Comparison of ENCODE assay signal across 17 cellular contexts in genomic region chr18:75141734-75142133, GRCh38.
A peak's percentile ranks its signal among the peaks of the same experiment; 100 is the strongest.
DNase-seq lines count a peak whose midpoint lies in the region; ATAC-seq and TF ChIP-seq lines count a peak whose summit lies in the region.
"Had no signal": no experiment of that assay in that cellular context is flagged by ENCODE, and none has a peak within 500 bp of the region (broad histone marks: within the 10 kb centered on the region; RNA-seq: fewer than 3 reads in every experiment).

No MANE protein-coding gene starts in this region.

- peaks cover 13% of the 10 kb centered on the region for H3K9me3 Mint-ChIP-seq in osteocyte (ENCODE audit: unreplicated experiment)
- H3K9me3 Mint-ChIP-seq in activated T-helper 1 cell treated with anti-CD3 and anti-CD28 coated beads, Interleukin-12 subunit alpha, Interleukin-12 subunit beta, Interleukin-2, Interleukin-4 antibody, amounts not matched to agents 30 ng/mL and 10 ng/mL and 1 ng/mL, durations not matched to agents 14 hours and 24 hours and 36 hours = peaks cover 5% of the 10 kb centered on the region

- no peak overlapping the region for H3K4me3 Mint-ChIP-seq in osteocyte (ENCODE audit: unreplicated experiment)
- no peak overlapping the region for H3K4me3 Mint-ChIP-seq in activated T-helper 1 cell treated with anti-CD3 and anti-CD28 coated beads, Interleukin-12 subunit alpha, Interleukin-12 subunit beta, Interleukin-2, Interleukin-4 antibody, amounts not matched to agents 30 ng/mL and 10 ng/mL and 1 ng/mL, durations not matched to agents 14 hours and 24 hours and 36 hours
- H3K4me3 Mint-ChIP-seq: B cell; CD4-positive, CD25-positive, alpha-beta regulatory T cell; CD8-positive, alpha-beta memory T cell; H9 had no signal

- peaks cover 26% of the 10 kb centered on the region for H3K27me3 Mint-ChIP-seq in osteocyte (ENCODE audit: unreplicated experiment)
- peaks cover 4% of the 10 kb centered on the region for H3K27me3 Mint-ChIP-seq in activated T-helper 1 cell treated with anti-CD3 and anti-CD28 coated beads, Interleukin-12 subunit alpha, Interleukin-12 subunit beta, Interleukin-2, Interleukin-4 antibody, amounts not matched to agents 30 ng/mL and 10 ng/mL and 1 ng/mL, durations not matched to agents 14 hours and 24 hours and 36 hours (ENCODE audit: insufficient read depth)
- H3K27me3 Mint-ChIP-seq: B cell had no signal

- no peak for ATAC-seq in HG02885 (IDR thresholded peaks at IDR 0.05; ENCODE audit: poor library complexity, unreplicated experiment)

- no peaks in the 10 kb centered on the region for H3K4me1 Mint-ChIP-seq in osteocyte (ENCODE audit: unreplicated experiment)
- no peaks in the 10 kb centered on the region for H3K4me1 Mint-ChIP-seq in activated T-helper 1 cell treated with anti-CD3 and anti-CD28 coated beads, Interleukin-12 subunit alpha, Interleukin-12 subunit beta, Interleukin-2, Interleukin-4 antibody, amounts not matched to agents 30 ng/mL and 10 ng/mL and 1 ng/mL, durations not matched to agents 14 hours and 24 hours and 36 hours (ENCODE audit: low read depth)
- H3K4me1 Mint-ChIP-seq: B cell; CD4-positive, CD25-positive, alpha-beta regulatory T cell; H9 had no signal

- intact Hi-C loops in activated T-helper 1 cell treated with anti-CD3 and anti-CD28 coated beads, Interleukin-12 subunit alpha, Interleukin-12 subunit beta, Interleukin-2, Interleukin-4 antibody, amounts not matched to agents 30 ng/mL and 10 ng/mL and 1 ng/mL, durations not matched to agents 14 hours and 24 hours and 36 hours (cut with micrococcal nuclease) = no loop called here

- H3K27ac Mint-ChIP-seq in osteocyte (ENCODE audit: unreplicated experiment) = no peak overlapping the region
- H3K27ac Mint-ChIP-seq in activated T-helper 1 cell treated with anti-CD3 and anti-CD28 coated beads, Interleukin-12 subunit alpha, Interleukin-12 subunit beta, Interleukin-2, Interleukin-4 antibody, amounts not matched to agents 30 ng/mL and 10 ng/mL and 1 ng/mL, durations not matched to agents 14 hours and 24 hours and 36 hours = no peak overlapping the region
- H3K27ac Mint-ChIP-seq: B cell; CD4-positive, CD25-positive, alpha-beta regulatory T cell; CD8-positive, alpha-beta memory T cell; H9 had no signal

- peaks cover 2% of the 10 kb centered on the region for H3K36me3 Mint-ChIP-seq in osteocyte (ENCODE audit: unreplicated experiment)
- no peaks in the 10 kb centered on the region for H3K36me3 Mint-ChIP-seq in activated T-helper 1 cell treated with anti-CD3 and anti-CD28 coated beads, Interleukin-12 subunit alpha, Interleukin-12 subunit beta, Interleukin-2, Interleukin-4 antibody, amounts not matched to agents 30 ng/mL and 10 ng/mL and 1 ng/mL, durations not matched to agents 14 hours and 24 hours and 36 hours (ENCODE audit: low read depth)

- no peak for TF ChIP-seq CTCF in osteocyte (IDR thresholded peaks at IDR 0.05)

- DNase-seq in activated CD8-positive, alpha-beta memory T cell treated with anti-CD3 and anti-CD28 coated beads for 24 hours = peak; percentile 43
- DNase-seq in activated CD8-positive, alpha-beta memory T cell treated with anti-CD3 and anti-CD28 coated beads, Interleukin-2, amount 50 U/mL, for 4 hours = no peak
- peak; percentile 29 for DNase-seq in D341Med (ENCODE audit: low spot score)
- DNase-seq in ecto neural progenitor cell (ENCODE audit: low spot score) = peak; percentile 29
- DNase-seq in osteocyte (ENCODE audit: extremely low spot score, unreplicated experiment) = peak; percentile 75
- no peak for DNase-seq in NCI-H1930 (lab: John Stamatoyannopoulos, UW)
- no peak for DNase-seq in activated T-helper 1 cell treated with anti-CD3 and anti-CD28 coated beads, Interleukin-12 subunit alpha, Interleukin-12 subunit beta, Interleukin-2, Interleukin-4 antibody, amounts not matched to agents 30 ng/mL and 10 ng/mL and 1 ng/mL, durations not matched to agents 14 hours and 24 hours and 36 hours (ENCODE audit: low spot score)
- DNase-seq: 8988T; CD4-positive, CD25-positive, alpha-beta regulatory T cell; CD8-positive, alpha-beta memory T cell; COR-L47; DMS153; DMS79; GDM1; H9 had no signal

Comparison
In these comparisons a context has a peak if more than half of its experiments do, and no peak if none do; other contexts are left out.
1. DNase-seq: peak in activated CD8-positive, alpha-beta memory T cell treated with anti-CD3 and anti-CD28 coated beads for 24 hours (single experiment), D341Med (single experiment), ecto neural progenitor cell (single experiment) and osteocyte (single experiment); none in activated CD8-positive, alpha-beta memory T cell treated with anti-CD3 and anti-CD28 coated beads, Interleukin-2, amount 50 U/mL, for 4 hours (single experiment), NCI-H1930 (0 of 2) and activated T-helper 1 cell treated with anti-CD3 and anti-CD28 coated beads, Interleukin-12 subunit alpha, Interleukin-12 subunit beta, Interleukin-2, Interleukin-4 antibody, amounts not matched to agents 30 ng/mL and 10 ng/mL and 1 ng/mL, durations not matched to agents 14 hours and 24 hours and 36 hours (single experiment).